Comparison of ENCODE assay signal across 8 cellular contexts in genomic region chr4:121156822-121157769, GRCh38. TPM values are rescaled to one million over a fixed set of nuclear protein-coding genes. Genes with fewer than 3 reads are reported as not detected.
DNase-seq lines count a peak whose midpoint lies in the region; ATAC-seq, FAIRE-seq and TF ChIP-seq lines count a peak whose summit lies in the region.

No MANE protein-coding gene starts in this region.

- ATAC-seq in A549, result peak; percentile 87 to 89
- ATAC-seq in HG03432 (IDR thresholded peaks at IDR 0.05; ENCODE audit: unreplicated experiment), result peak; percentile 36
- peak; percentile 66 for ATAC-seq in activated CD8-positive, alpha-beta T cell treated with anti-CD3 and anti-CD28 coated beads, Interleukin-2, amount 10 ng/mL, durations not matched to agents 7 days and 5 days
- peak; percentile 15 to 60 for ATAC-seq in naive thymus-derived CD8-positive, alpha-beta T cell
- no peak for ATAC-seq in HG02973 (IDR thresholded peaks at IDR 0.05; ENCODE audit: unreplicated experiment)

- CTCF ChIA-PET in A549 (lab: Yijun Ruan, JAX), result interaction anchor here (1.3 to 1.5 kb wide), 2 partner anchors 8 to 35 kb away, joined by 3 read pairs; no protein-coding TSS in a partner anchor
- CTCF ChIA-PET in activated CD8-positive, alpha-beta T cell treated with anti-CD3 and anti-CD28 coated beads, Interleukin-2, amount 10 ng/mL, durations not matched to agents 7 days and 5 days (lab: Charles Lee), result interaction anchor here (0.9 to 2.4 kb wide), 6 partner anchors 9 to 96 kb away, joined by 3 to 14 read pairs (median 4); no protein-coding TSS in a partner anchor

- H3K27me3 ChIP-seq in esophagus squamous epithelium, result peaks cover 0 to 23% (median 0%) of the 10 kb centered on the region in 4 donors

- no peak for TF ChIP-seq RAD21 in A549 (conservative IDR thresholded peaks at IDR 0.05 in 1 of 2, IDR thresholded peaks at IDR 0.05 in 1 of 2)

- TF ChIP-seq CTCF in A549 (IDR thresholded peaks at IDR 0.05) (no peak), esophagus squamous epithelium (IDR thresholded peaks at IDR 0.05) (no peak), D721Med (IDR thresholded peaks at IDR 0.05; ENCODE audit: insufficient read depth, missing control alignments) (no peak)

- no peaks in the 10 kb centered on the region for H3K36me3 ChIP-seq in esophagus squamous epithelium

- peak overlapping the region; percentile 93 for H3K4me2 ChIP-seq in A549

- H3K4me3 Mint-ChIP-seq in activated CD8-positive, alpha-beta T cell treated with anti-CD3 and anti-CD28 coated beads, Interleukin-2, amount 10 ng/mL, durations not matched to agents 7 days and 5 days, result peak overlapping the region; percentile 79
- H3K4me3 Mint-ChIP-seq in naive thymus-derived CD8-positive, alpha-beta T cell, result peak overlapping the region; percentile 91 to 98 (median 94)

- DNase-seq in A549 (ENCODE audit: low read depth in 1 of 2, low spot score in 1 of 2) (peak; percentile 22 to 47), esophagus squamous epithelium (lab: John Stamatoyannopoulos, UW) (no peak), D721Med (ENCODE audit: insufficient read length, low spot score) (no peak), NCI-H187 (lab: John Stamatoyannopoulos, UW) (no peak)
- peak; percentile 43 for DNase-seq in activated CD8-positive, alpha-beta T cell treated with anti-CD3 and anti-CD28 coated beads, Interleukin-2, amount 10 ng/mL, durations not matched to agents 7 days and 5 days
- DNase-seq in naive thymus-derived CD8-positive, alpha-beta T cell, result peak in 9 of 10 donors; percentile 5 to 47 (median 30)

- peaks cover 12% of the 10 kb centered on the region; the same call in 2 of the 3 replicates for H3K4me1 ChIP-seq in A549
- peaks cover 0 to 17% (median 6%) of the 10 kb centered on the region in 3 donors for H3K4me1 ChIP-seq in esophagus squamous epithelium

- TF ChIP-seq EP300 in A549 (IDR thresholded peaks at IDR 0.05), result no peak

- FAIRE-seq in A549 (lab: Jason Lieb, UNC) (no peak), D721Med (lab: Jason Lieb, UNC) (no peak)

- H3K27me3 Mint-ChIP-seq in activated CD8-positive, alpha-beta T cell treated with anti-CD3 and anti-CD28 coated beads, Interleukin-2, amount 10 ng/mL, durations not matched to agents 7 days and 5 days (ENCODE audit: low read depth), result no peaks in the 10 kb centered on the region
- no peaks in the 10 kb centered on the region for H3K27me3 Mint-ChIP-seq in naive thymus-derived CD8-positive, alpha-beta T cell

- intact Hi-C loops in esophagus squamous epithelium (cut with DNase I), result no loop called here

- no peaks in the 10 kb centered on the region for H3K9me3 ChIP-seq in A549
- H3K9me3 ChIP-seq in esophagus squamous epithelium, result no peaks in the 10 kb centered on the region

- POLR2A ChIA-PET in A549 (lab: Yijun Ruan, JAX), result interaction anchor here (0.5 kb wide), 1 partner anchor 25 kb away, joined by 3 read pairs; no protein-coding TSS in a partner anchor
- POLR2A ChIA-PET in activated CD8-positive, alpha-beta T cell treated with anti-CD3 and anti-CD28 coated beads, Interleukin-2, amount 10 ng/mL, durations not matched to agents 7 days and 5 days (lab: Charles Lee), result interaction anchor here (1.3 kb wide), 1 partner anchor 25 kb away, joined by 6 read pairs; no protein-coding TSS in a partner anchor
- POLR2A ChIA-PET in naive thymus-derived CD8-positive, alpha-beta T cell (lab: Charles Lee), result interaction anchor here (0.9 to 1.9 kb wide), 7 partner anchors 9 to 33 kb away, joined by 3 to 5 read pairs (median 4); no protein-coding TSS in a partner anchor

- H3K36me3 Mint-ChIP-seq in activated CD8-positive, alpha-beta T cell treated with anti-CD3 and anti-CD28 coated beads, Interleukin-2, amount 10 ng/mL, durations not matched to agents 7 days and 5 days (ENCODE audit: low read depth), result peaks cover 4% of the 10 kb centered on the region
- H3K36me3 Mint-ChIP-seq in naive thymus-derived CD8-positive, alpha-beta T cell, result peaks cover 0 to under 1% (median 0%) of the 10 kb centered on the region in 3 donors

- H3K27ac ChIP-seq in A549 (peak overlapping the region; percentile 65 to 68), esophagus squamous epithelium (peak overlapping the region in 1 of 4 donors; percentile 26)

- H3K4me3 ChIP-seq in A549 (peak overlapping the region; percentile 60), esophagus squamous epithelium (peak overlapping the region; percentile 20 to 67 (median 36))

- under 1% methylated on average over 26 of the region's 32 CpGs for WGBS in A549 (ENCODE audit: missing lambda C conversion rate)
- WGBS in esophagus squamous epithelium, 2 donors, result 6 to 14% methylated on average over 21 to 32 of the region's 32 CpGs

- peak overlapping the region; percentile 78 for H3K27ac Mint-ChIP-seq in activated CD8-positive, alpha-beta T cell treated with anti-CD3 and anti-CD28 coated beads, Interleukin-2, amount 10 ng/mL, durations not matched to agents 7 days and 5 days
- H3K27ac Mint-ChIP-seq in naive thymus-derived CD8-positive, alpha-beta T cell, result peak overlapping the region; percentile 92 to 98 (median 95)

- H3K4me1 Mint-ChIP-seq in activated CD8-positive, alpha-beta T cell treated with anti-CD3 and anti-CD28 coated beads, Interleukin-2, amount 10 ng/mL, durations not matched to agents 7 days and 5 days (ENCODE audit: low read depth), result peaks cover 50% of the 10 kb centered on the region
- H3K4me1 Mint-ChIP-seq in naive thymus-derived CD8-positive, alpha-beta T cell, result peaks cover 16 to 52% (median 48%) of the 10 kb centered on the region in 4 donors

- TF ChIP-seq POLR2A in A549 (IDR thresholded peaks at IDR 0.05; ENCODE audit: low read length) (no peak), esophagus squamous epithelium (IDR thresholded peaks at IDR 0.05) (no peak)

- H3K9me3 Mint-ChIP-seq in activated CD8-positive, alpha-beta T cell treated with anti-CD3 and anti-CD28 coated beads, Interleukin-2, amount 10 ng/mL, durations not matched to agents 7 days and 5 days (ENCODE audit: insufficient read depth), result no peaks in the 10 kb centered on the region
- no peaks in the 10 kb centered on the region for H3K9me3 Mint-ChIP-seq in naive thymus-derived CD8-positive, alpha-beta T cell

TF ChIP-seq in A549, 52 proteins besides CTCF, POLR2A, EP300 and RAD21:
- TF ChIP-seq PHF8 (IDR thresholded peaks at IDR 0.05; ENCODE audit: borderline replicate concordance, low read depth) (no peak), CEBPB (IDR thresholded peaks at IDR 0.05) (peak; percentile 23 to 61; a peak in 2 of 4 replicates)

RNA-seq across cellular contexts. Expression of gene TNIP3, which starts 7.0 kb away (rescaled TPM):
- 0.41 and 0.58 TPM in 2 replicates for polyA plus RNA-seq in A549 (2011; rRNA removed)
- 0.19 and 0.21 TPM in 2 replicates for polyA plus RNA-seq in A549 (2012; cell fraction: cytosol; rRNA removed)
- 0.07 TPM in 1 of 2 replicates, not detected in the other for polyA plus RNA-seq in A549 (2012; cell fraction: nucleus; rRNA removed)
- polyA plus RNA-seq in A549 (2017; fragmentation: RNase III; extraction: RNeasy Plus Mini Kit Qiagen cat#74134 plus additional on column Dnase treatment), result 0.25 to 0.46 TPM (median 0.38 TPM) in 3 replicates
- polyA minus RNA-seq in A549 (2011; rRNA and poly(A)+ RNA removed), result 0.29 TPM in 1 of 2 replicates, not detected in the other
- under 1 TPM; 0.29 to 0.42 TPM for total RNA-seq in activated CD8-positive, alpha-beta T cell treated with anti-CD3 and anti-CD28 coated beads, Interleukin-2, amount 10 ng/mL, durations not matched to agents 7 days and 5 days
- 1 to 10 TPM in 2 of 4 donors, under 1 TPM in 2; 0.15 to 6.5 (median 2.5) TPM for total RNA-seq in esophagus squamous epithelium
- total RNA-seq in naive thymus-derived CD8-positive, alpha-beta T cell, result under 1 TPM; 0.29 to 0.49 TPM
- 1 to 10 TPM in 2 of 3 donors, under 1 TPM in 1; 0.88 to 8.0 (median 1.1) TPM for polyA plus RNA-seq in naive thymus-derived CD8-positive, alpha-beta T cell

Comparison
In these comparisons a context has a peak if more than half of its experiments do, and no peak if none do; other contexts are left out.
1. DNase-seq: peak in A549 (2 of 2), activated CD8-positive, alpha-beta T cell treated with anti-CD3 and anti-CD28 coated beads, Interleukin-2, amount 10 ng/mL, durations not matched to agents 7 days and 5 days (single experiment) and naive thymus-derived CD8-positive, alpha-beta T cell (9 of 10); none in esophagus squamous epithelium (single experiment), D721Med (single experiment) and NCI-H187 (0 of 2).